Comparison of ENCODE assay signal across 21 cellular contexts in the genomic region with DNA sequence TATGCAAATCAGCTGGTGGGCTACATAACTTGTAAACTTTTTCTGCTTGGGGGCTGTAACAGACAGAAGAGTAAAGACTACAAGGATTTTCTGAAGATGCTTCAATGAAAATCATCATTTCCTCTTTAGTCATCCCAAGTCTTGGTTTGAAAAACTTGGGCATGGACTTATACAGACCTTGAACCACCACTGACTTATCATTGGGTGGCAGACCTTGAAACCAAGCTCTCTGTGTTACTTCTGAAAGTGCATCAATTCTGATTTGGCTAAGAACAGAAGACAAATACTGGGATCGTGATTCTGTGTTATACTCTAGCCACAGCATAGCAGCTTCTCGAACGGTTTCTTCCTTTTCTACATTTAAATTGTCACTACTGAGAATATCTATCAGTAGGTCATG. TPM values are rescaled to one million over a fixed set of nuclear protein-coding genes. Genes with fewer than 3 reads are reported as not detected.
A peak's percentile ranks its signal among the peaks of the same experiment; 100 is the strongest.
DNase-seq lines count a peak whose midpoint lies in the region; ATAC-seq, FAIRE-seq and TF ChIP-seq lines count a peak whose summit lies in the region.
"Had no signal": no experiment of that assay in that cellular context is flagged by ENCODE, and none has a peak within 500 bp of the region (broad histone marks: within the 10 kb centered on the region; RNA-seq: fewer than 3 reads in every experiment).

No MANE protein-coding gene starts in this region.

- BruUV-seq in IMR-90 (replicated peaks; lab: Mats Ljungman, UMichigan) (TSS peak; percentile 43), OCI-LY7 (replicated peaks; lab: Mats Ljungman, UMichigan) (TSS peak; percentile 11), K562 (replicated peaks; lab: Mats Ljungman, UMichigan) (no TSS peak)

- H3K4me3 Mint-ChIP-seq in activated naive CD4-positive, alpha-beta T cell treated with anti-CD3 and anti-CD28 coated beads for 36 hours = no peak overlapping the region
- H3K4me3 Mint-ChIP-seq in activated naive CD4-positive, alpha-beta T cell treated with anti-CD3 and anti-CD28 coated beads, Interleukin-2, amount 10 ng/mL, durations not matched to agents 7 days and 5 days = no peak overlapping the region
- H3K4me3 Mint-ChIP-seq: CD14-positive monocyte; CD8-positive, alpha-beta T cell; HFFc6 had no signal

- WGBS in IMR-90 (ENCODE audit: extremely low coverage in 2 of 2, insufficient read length in 1 of 2), 2 experiments = no CpG with 5 or more reads among the region's 3 CpGs
- 90% methylated on average over 3 of the region's 3 CpGs for WGBS in K562 (ENCODE audit: insufficient coverage, low coverage, missing lambda C conversion rate)

- dilution Hi-C loops in IMR-90 (cut with HindIII; ENCODE audit: low sequenced_read_pairs, unreplicated experiment) = no loop called here

- ATAC-seq in IMR-90 (ENCODE audit: low read depth) (no peak), K562 (no peak)
- ATAC-seq: A549; CD8-positive, alpha-beta T cell had no signal

- H3K56ac ChIP-seq in IMR-90 (ENCODE audit: extremely low read depth, insufficient read depth, low read length) = no peak overlapping the region

- FAIRE-seq in K562 (lab: Jason Lieb, UNC) = no peak
- FAIRE-seq: A549, D721Med, GM12892, H1, HTR-8/SVneo had no signal

- no peak overlapping the region for H3K23ac ChIP-seq in IMR-90 (ENCODE audit: low read depth, low read length)

- no peak overlapping the region for H3K14ac ChIP-seq in IMR-90 (replicated peaks; ENCODE audit: low read depth, low read length)

- no peak overlapping the region for H3K4ac ChIP-seq in IMR-90 (ENCODE audit: low read depth, low read length)

- H2AK5ac ChIP-seq in IMR-90 (ENCODE audit: low read depth, low read length) = no peak overlapping the region

- H4K20me1 ChIP-seq in IMR-90 (ENCODE audit: insufficient read depth, low read length) (peaks cover 32% of the 10 kb centered on the region; the same call in 1 of the 2 replicates), OCI-LY7 (ENCODE audit: insufficient read depth, low read length) (no peaks in the 10 kb centered on the region), K562 (replicated peaks; ENCODE audit: control insufficient read depth, insufficient read depth, low read length) (no peaks in the 10 kb centered on the region)

- H3K4me3 ChIP-seq in IMR-90 (ENCODE audit: insufficient read depth, low read depth, low read length) (no peak overlapping the region), OCI-LY7 (ENCODE audit: low read depth, low read length, poor library complexity, severe bottlenecking) (no peak overlapping the region), K562 (no peak overlapping the region)
- H3K4me3 ChIP-seq: A549, HAP-1 had no signal

- POLR2A ChIA-PET in IMR-90 (lab: Charles Lee; ENCODE audit: unreplicated experiment) (no interaction called here), OCI-LY7 (lab: Charles Lee) (interaction anchor here (0.5 kb wide), 1 partner anchor 8 kb away, joined by 3 read pairs; no protein-coding TSS in a partner anchor), K562 (lab: Yijun Ruan, JAX) (interaction anchor here (2.1 kb wide), 1 partner anchor 20 kb away, joined by 8 read pairs; no protein-coding TSS in a partner anchor)

- no peaks in the 10 kb centered on the region for H3K9me2 ChIP-seq in OCI-LY7 (ENCODE audit: insufficient read depth, low read length)

- no peak for DNase-seq in activated naive CD4-positive, alpha-beta T cell treated with anti-CD3 and anti-CD28 coated beads for 36 hours
- DNase-seq in activated naive CD4-positive, alpha-beta T cell treated with anti-CD3 and anti-CD28 coated beads, Interleukin-2, amount 10 ng/mL, durations not matched to agents 7 days and 5 days = no peak
- DNase-seq in IMR-90 (no peak), OCI-LY7 (ENCODE audit: low spot score) (no peak), K562 (ENCODE audit: extremely low read depth in 1 of 4, low spot score in 3 of 4) (no peak), NCI-H187 treated with DMSO at 0.1 percent for 48 hours (lab: John Stamatoyannopoulos, UW) (no peak), EL (no peak), GM20000 (ENCODE audit: low spot score) (no peak)
- DNase-seq: CD8-positive, alpha-beta T cell; COR-L47; DMS153; DMS79 treated with DMSO at 0.1 percent for 48 hours; GDM1; HFFc6 had no signal

- H2BK5ac ChIP-seq in IMR-90 (ENCODE audit: low read depth, low read length, poor library complexity, severe bottlenecking) = no peak overlapping the region

- no peak overlapping the region for H2BK20ac ChIP-seq in IMR-90 (ENCODE audit: low read depth, low read length)

- no peak overlapping the region for H3K9ac ChIP-seq in IMR-90 (ENCODE audit: low read depth, low read length)
- H3K9ac ChIP-seq in K562 (ENCODE audit: insufficient read depth in 1 of 2, low read depth in 2 of 2, low read length in 2 of 2) = no peak overlapping the region

- H3K9me1 ChIP-seq in IMR-90 (ENCODE audit: insufficient read depth, low read length) (peaks cover 15% of the 10 kb centered on the region), K562 (ENCODE audit: control insufficient read depth, insufficient read depth, low read length) (no peaks in the 10 kb centered on the region)

- no peak overlapping the region for H4K5ac ChIP-seq in IMR-90 (ENCODE audit: low read depth, low read length)

- no peaks in the 10 kb centered on the region for H3K27me3 ChIP-seq in IMR-90 (ENCODE audit: control insufficient read depth, insufficient read depth, low read length)
- H3K27me3 ChIP-seq in K562 (ENCODE audit: control insufficient read depth in 2 of 2, insufficient read depth in 2 of 2, low read length in 2 of 2) = no peaks in the 10 kb centered on the region

- peaks cover 4% of the 10 kb centered on the region for H3K9me3 Mint-ChIP-seq in activated naive CD4-positive, alpha-beta T cell treated with anti-CD3 and anti-CD28 coated beads for 36 hours
- peaks cover 2% of the 10 kb centered on the region for H3K9me3 Mint-ChIP-seq in activated naive CD4-positive, alpha-beta T cell treated with anti-CD3 and anti-CD28 coated beads, Interleukin-2, amount 10 ng/mL, durations not matched to agents 7 days and 5 days
- H3K9me3 Mint-ChIP-seq: HFFc6 had no signal

- H3K79me1 ChIP-seq in IMR-90 (ENCODE audit: low read depth in 1 of 2, low read length in 2 of 2) = peaks cover 38 to 63% of the 10 kb centered on the region in 2 experiments

- TF ChIP-seq EP300 in K562 (IDR thresholded peaks at IDR 0.05; ENCODE audit: low read length) = no peak

- H3K9me3 ChIP-seq in IMR-90 (ENCODE audit: control insufficient read depth, insufficient read depth, low read length) (no peaks in the 10 kb centered on the region), OCI-LY7 (ENCODE audit: low read length) (no peaks in the 10 kb centered on the region), K562 (replicated peaks; ENCODE audit: control insufficient read depth, insufficient read depth, low read depth, low read length) (no peaks in the 10 kb centered on the region)
- H3K9me3 ChIP-seq: A549, HAP-1 had no signal

- no peak overlapping the region for H4K91ac ChIP-seq in IMR-90 (ENCODE audit: insufficient read depth, low read depth, low read length)

- intact Hi-C loops in activated naive CD4-positive, alpha-beta T cell treated with anti-CD3 and anti-CD28 coated beads for 36 hours (cut with micrococcal nuclease) = loop anchor here (2.0 kb wide), 1 partner anchor 15 kb away; no protein-coding TSS in a partner anchor
- intact Hi-C loops in IMR-90 (cut with micrococcal nuclease) (no loop called here), OCI-LY7 (cut with micrococcal nuclease; ENCODE audit: unreplicated experiment) (no loop called here), K562 (cut with micrococcal nuclease) (no loop called here)

- H2AK9ac ChIP-seq in IMR-90 (replicated peaks; ENCODE audit: low read depth, low read length, poor library complexity) = no peak overlapping the region

- in situ Hi-C loops in IMR-90 (cut with MboI; ENCODE audit: low sequenced_read_pairs) (no loop called here), K562 (cut with MboI) (no loop called here)

- TF ChIP-seq RAD21 in IMR-90 (IDR thresholded peaks at IDR 0.05; ENCODE audit: low read length) (no peak), K562 (CRISPR knock-in tag; conservative IDR thresholded peaks at IDR 0.05 in 1 of 2, IDR thresholded peaks at IDR 0.05 in 1 of 2) (no peak)

- H4K8ac ChIP-seq in IMR-90 (ENCODE audit: low read depth in 2 of 2, low read length in 2 of 2) = no peak overlapping the region

- peaks cover 18% of the 10 kb centered on the region for H3K4me1 Mint-ChIP-seq in activated naive CD4-positive, alpha-beta T cell treated with anti-CD3 and anti-CD28 coated beads for 36 hours (ENCODE audit: low read depth)
- H3K4me1 Mint-ChIP-seq in activated naive CD4-positive, alpha-beta T cell treated with anti-CD3 and anti-CD28 coated beads, Interleukin-2, amount 10 ng/mL, durations not matched to agents 7 days and 5 days = peaks cover 8% of the 10 kb centered on the region

- no peaks in the 10 kb centered on the region for H3K27me3 Mint-ChIP-seq in activated naive CD4-positive, alpha-beta T cell treated with anti-CD3 and anti-CD28 coated beads for 36 hours (ENCODE audit: low read depth)
- H3K27me3 Mint-ChIP-seq in activated naive CD4-positive, alpha-beta T cell treated with anti-CD3 and anti-CD28 coated beads, Interleukin-2, amount 10 ng/mL, durations not matched to agents 7 days and 5 days = no peaks in the 10 kb centered on the region

- H2AFZ ChIP-seq in IMR-90 (replicated peaks; ENCODE audit: low read length, poor library complexity) (no peak overlapping the region), OCI-LY7 (ENCODE audit: low read length) (no peak overlapping the region), K562 (ENCODE audit: low read depth, low read length) (no peak overlapping the region)

- peaks cover 32% of the 10 kb centered on the region for H3K36me3 ChIP-seq in IMR-90 (ENCODE audit: control insufficient read depth, insufficient read depth, low read length)
- H3K36me3 ChIP-seq in OCI-LY7 (ENCODE audit: insufficient read depth, low read length) = peaks cover 93% of the 10 kb centered on the region
- H3K36me3 ChIP-seq in K562 (ENCODE audit: control insufficient read depth, insufficient read depth, low read length) = peaks cover 77% of the 10 kb centered on the region

- H2BK120ac ChIP-seq in IMR-90 (ENCODE audit: low read depth, low read length) = no peak overlapping the region

- H3K27ac Mint-ChIP-seq in activated naive CD4-positive, alpha-beta T cell treated with anti-CD3 and anti-CD28 coated beads for 36 hours = peak overlapping the region; percentile 24
- H3K27ac Mint-ChIP-seq in activated naive CD4-positive, alpha-beta T cell treated with anti-CD3 and anti-CD28 coated beads, Interleukin-2, amount 10 ng/mL, durations not matched to agents 7 days and 5 days = no peak overlapping the region
- H3K27ac Mint-ChIP-seq: CD14-positive monocyte; CD8-positive, alpha-beta T cell; HFFc6 had no signal

- no peak overlapping the region for H3K18ac ChIP-seq in IMR-90 (ENCODE audit: low read depth, low read length)

- H3K79me2 ChIP-seq in OCI-LY7 (ENCODE audit: insufficient read depth, low read depth, low read length) (peaks cover 7% of the 10 kb centered on the region; the same call in 1 of the 2 replicates), K562 (ENCODE audit: control insufficient read depth, insufficient read depth, low read length) (peaks cover 19% of the 10 kb centered on the region)

- H2BK15ac ChIP-seq in IMR-90 (ENCODE audit: low read depth, low read length) = no peak overlapping the region

- H3K4me1 ChIP-seq in IMR-90 (ENCODE audit: control insufficient read depth, insufficient read depth, low read length) (peaks cover 3% of the 10 kb centered on the region; the same call in 1 of the 2 replicates), OCI-LY7 (ENCODE audit: insufficient read depth, low read length, poor library complexity, severe bottlenecking) (no peaks in the 10 kb centered on the region), K562 (replicated peaks in 1 of 2; ENCODE audit: control insufficient read depth in 2 of 2, insufficient read depth in 2 of 2, low read length in 2 of 2) (no peaks in the 10 kb centered on the region)
- H3K4me1 ChIP-seq: HAP-1 had no signal

- no peak overlapping the region for H3K27ac ChIP-seq in IMR-90 (ENCODE audit: insufficient read depth, low read length)
- H3K27ac ChIP-seq in OCI-LY7 (ENCODE audit: low read depth, low read length, poor library complexity, severe bottlenecking) = no peak overlapping the region
- H3K27ac ChIP-seq in K562 (ENCODE audit: extremely low read depth, low read depth, low read length) = no peak overlapping the region
- H3K27ac ChIP-seq: A549 had no signal

- H3K4me2 ChIP-seq in IMR-90 (ENCODE audit: low read depth, low read length) (no peak overlapping the region), OCI-LY7 (ENCODE audit: low read length) (no peak overlapping the region), K562 (ENCODE audit: insufficient read depth, low read length) (no peak overlapping the region)
- H3K4me2 ChIP-seq: A549 had no signal

- TF ChIP-seq CTCF in IMR-90 (conservative IDR thresholded peaks at IDR 0.05; ENCODE audit: low read depth, low read length) = no peak
- TF ChIP-seq CTCF in OCI-LY7 (conservative IDR thresholded peaks at IDR 0.05; ENCODE audit: low read length) = no peak
- TF ChIP-seq CTCF in K562 (IDR thresholded peaks at IDR 0.05 in 2 of 3, conservative IDR thresholded peaks at IDR 0.05 in 1 of 3; ENCODE audit: insufficient read depth in 2 of 3, low read depth in 1 of 3, low read length in 3 of 3) = no peak
- TF ChIP-seq CTCF in GM20000 (IDR thresholded peaks at IDR 0.05; ENCODE audit: extremely low read depth, missing control alignments) = no peak

- no peak for TF ChIP-seq POLR2A in IMR-90 (IDR thresholded peaks at IDR 0.05; ENCODE audit: low read depth, low read length)
- TF ChIP-seq POLR2A in K562 (conservative IDR thresholded peaks at IDR 0.05) = no peak

- CTCF ChIA-PET in activated naive CD4-positive, alpha-beta T cell treated with anti-CD3 and anti-CD28 coated beads for 36 hours (lab: Charles Lee) = interaction anchor here (1.0 to 1.2 kb wide), 2 partner anchors 22 to 24 kb away, joined by 3 to 4 read pairs; no protein-coding TSS in a partner anchor
- CTCF ChIA-PET in activated naive CD4-positive, alpha-beta T cell treated with anti-CD3 and anti-CD28 coated beads, Interleukin-2, amount 10 ng/mL, durations not matched to agents 7 days and 5 days (lab: Charles Lee) = interaction anchor here (3.2 kb wide), 1 partner anchor 24 kb away, joined by 13 read pairs; no protein-coding TSS in a partner anchor
- CTCF ChIA-PET in IMR-90 (lab: Yijun Ruan, JAX) (no interaction called here), OCI-LY7 (lab: Charles Lee; ENCODE audit: unreplicated experiment) (no interaction called here), K562 (lab: Yijun Ruan, JAX; ENCODE audit: low intra/inter-chr PET ratio) (no interaction called here)

- H3K36me3 Mint-ChIP-seq in activated naive CD4-positive, alpha-beta T cell treated with anti-CD3 and anti-CD28 coated beads for 36 hours (ENCODE audit: low read depth) = peaks cover 61% of the 10 kb centered on the region
- H3K36me3 Mint-ChIP-seq in activated naive CD4-positive, alpha-beta T cell treated with anti-CD3 and anti-CD28 coated beads, Interleukin-2, amount 10 ng/mL, durations not matched to agents 7 days and 5 days = peaks cover 71% of the 10 kb centered on the region

RNA-seq across cellular contexts. Expression of gene KBTBD2, which starts 21.3 kb away (rescaled TPM):
- 10 to 100 TPM; 30.6 to 32.2 TPM for total RNA-seq in activated naive CD4-positive, alpha-beta T cell treated with anti-CD3 and anti-CD28 coated beads for 36 hours
- 32.3 and 41.7 TPM in 2 replicates for total RNA-seq in IMR-90 (2012; rRNA removed)
- polyA plus RNA-seq in IMR-90 (2012; rRNA removed) = 11.0 and 13.2 TPM in 2 replicates
- polyA plus RNA-seq in IMR-90 (2012; cell fraction: cytosol; rRNA removed) = 2.9 and 3.3 TPM in 2 replicates
- 5.7 and 31.2 TPM in 2 replicates for polyA plus RNA-seq in IMR-90 (2012; cell fraction: nucleus; rRNA removed; ENCODE audit: low replicate concordance)
- total RNA-seq in OCI-LY7 (2014; rRNA removed; shearing (Covaris generic)) = 35.0 and 35.9 TPM in 2 replicates
- 34.5 and 40.8 TPM in 2 replicates for total RNA-seq in OCI-LY7 (2022)
- 104 and 163 TPM in 2 replicates for total RNA-seq in K562 (2011; cell fraction: chromatin; rRNA removed; ENCODE audit: low replicate concordance)
- 38.5 and 42.6 TPM in 2 replicates for total RNA-seq in K562 (2011; cell fraction: nucleolus; rRNA removed)
- 74.4 and 118 TPM in 2 replicates for total RNA-seq in K562 (2011; cell fraction: nucleoplasm; rRNA removed)
- 27.3 and 27.8 TPM in 2 replicates for total RNA-seq in K562 (2014; rRNA removed)
- 40.3 and 50.3 TPM in 2 replicates for total RNA-seq in K562 (2014; rRNA removed; fragmentation: Illumina TruSeq; extraction: Trizol)
- 33.8 and 35.8 TPM in 2 replicates for total RNA-seq in K562 (2015; rRNA removed; fragmentation: Illumina TruSeq; extraction: Trizol)
- 27.0 and 31.4 TPM in 2 replicates for total RNA-seq in K562 (2021)
- 49.8 and 62.2 TPM in 2 replicates for polyA plus RNA-seq in K562 (2011; rRNA removed)
- 14.2 and 26.7 TPM in 2 replicates for polyA plus RNA-seq in K562 (2011; cell fraction: cytosol; rRNA removed)
- 21.8 and 25.6 TPM in 2 replicates for polyA plus RNA-seq in K562 (2011; cell fraction: nucleus; rRNA removed)
- 22.4 and 24.3 TPM in 2 replicates for polyA plus RNA-seq in K562 (2012)
- polyA plus RNA-seq in K562 (2014; fragmentation: Illumina TruSeq; extraction: Trizol) = 29.1 and 35.2 TPM in 2 replicates
- polyA plus RNA-seq in K562 (2014; fragmentation: Nextera tagmentation; extraction: Ambion mirVana) = 10 to 100 TPM; 22.8 to 22.9 TPM
- 27.4 and 30.8 TPM in 2 replicates for polyA plus RNA-seq in K562 (2014; rRNA removed)
- polyA minus RNA-seq in K562 (2011; rRNA and poly(A)+ RNA removed) = 104 and 106 TPM in 2 replicates
- polyA minus RNA-seq in K562 (2011; cell fraction: cytosol; rRNA and poly(A)+ RNA removed) = 20.4 and 34.2 TPM in 2 replicates
- polyA minus RNA-seq in K562 (2011; cell fraction: nucleus; rRNA and poly(A)+ RNA removed) = 25.0 and 32.5 TPM in 2 replicates

Comparison
In these comparisons a context has a peak if more than half of its experiments do, and no peak if none do; other contexts are left out.
1. CTCF ChIA-PET loops: an anchor here in activated naive CD4-positive, alpha-beta T cell treated with anti-CD3 and anti-CD28 coated beads for 36 hours (1.0 to 1.2 kb wide) and activated naive CD4-positive, alpha-beta T cell treated with anti-CD3 and anti-CD28 coated beads, Interleukin-2, amount 10 ng/mL, durations not matched to agents 7 days and 5 days (3.2 kb wide); none called in IMR-90, OCI-LY7 and K562.